Comparison of ENCODE assay signal across 2 cellular contexts in genomic region chr14:69428289-69428998, GRCh38.
TF ChIP-seq lines count a peak whose summit lies in the region.

No MANE protein-coding gene starts in this region.

TF ChIP-seq in liver, 16 proteins besides CTCF, POLR2A, EP300 and RAD21:
- no peak for TF ChIP-seq TAF1 (conservative IDR thresholded peaks at IDR 0.05)
- no peak for TF ChIP-seq ATF3 (IDR thresholded peaks at IDR 0.05)
- TF ChIP-seq HNF4A (conservative IDR thresholded peaks at IDR 0.05), result peak in 1 of 2 donors; percentile 45
- TF ChIP-seq YY1 (IDR thresholded peaks at IDR 0.05), result peak; percentile 39
- TF ChIP-seq NR2F2 (IDR thresholded peaks at IDR 0.05), result no peak
- TF ChIP-seq RXRA (IDR thresholded peaks at IDR 0.05), result peak in 1 of 2 donors; percentile 7

TF ChIP-seq in HepG2, 621 proteins besides CTCF, POLR2A, EP300 and RAD21:
- no peak for TF ChIP-seq PRMT3 (CRISPR knock-in tag; IDR thresholded peaks at IDR 0.05; ENCODE audit: borderline replicate concordance, low read depth)
- no peak for TF ChIP-seq ZNF616 (CRISPR knock-in tag; IDR thresholded peaks at IDR 0.05; ENCODE audit: low read depth)
- TF ChIP-seq DMTF1 (CRISPR knock-in tag; IDR thresholded peaks at IDR 0.05), result no peak
- no peak for TF ChIP-seq ZBTB49 (CRISPR knock-in tag; IDR thresholded peaks at IDR 0.05; ENCODE audit: borderline replicate concordance)
- TF ChIP-seq ZNF205 (CRISPR knock-in tag; IDR thresholded peaks at IDR 0.05), result no peak
- no peak for TF ChIP-seq MAFF (IDR thresholded peaks at IDR 0.05; ENCODE audit: low read depth, low read length)
- no peak for TF ChIP-seq HDAC2 (CRISPR knock-in tag; IDR thresholded peaks at IDR 0.05)
- no peak for TF ChIP-seq KIAA2018 (CRISPR knock-in tag; IDR thresholded peaks at IDR 0.05; ENCODE audit: borderline replicate concordance)
- TF ChIP-seq ZNF3 (CRISPR knock-in tag; IDR thresholded peaks at IDR 0.05), result no peak
